8 cellular contexts compared by ENCODE assay signal in genomic region chr11:46391578-46392420, GRCh38. TPM values are rescaled to one million over a fixed set of nuclear protein-coding genes. Genes with fewer than 3 reads are reported as not detected.
DNase-seq lines count a peak whose midpoint lies in the region; ATAC-seq and TF ChIP-seq lines count a peak whose summit lies in the region.

Gene CHRM4 (minus strand): TSS chr11:46391776. CDS start chr11:46386557, 5,219 bp downstream.

- no peaks in the 10 kb centered on the region for H3K9me3 Mint-ChIP-seq in activated naive CD4-positive, alpha-beta T cell treated with anti-CD3 and anti-CD28 coated beads, Interleukin-2, amount 50 U/mL, for 72 hours
- H3K9me3 Mint-ChIP-seq in stimulated activated memory B cell treated with anti-CD40 and anti-IgM and Interleukin-4, amounts not matched to agents 10 μg/mL and 1 μg/mL and 100 μg/mL, for 72 hours: no peaks in the 10 kb centered on the region

- peak within 1 kb of the TSS; percentile 77 for H3K4me3 ChIP-seq in iPS-18c (ENCODE audit: insufficient read depth, low read depth, low read length)

- peaks cover 58% of the 10 kb centered on the region for H3K27me3 Mint-ChIP-seq in stimulated activated memory B cell treated with anti-CD40 and anti-IgM and Interleukin-4, amounts not matched to agents 10 μg/mL and 1 μg/mL and 100 μg/mL, for 72 hours

- peak; percentile 22; the same call in 1 of the 3 replicates for TF ChIP-seq CTCF in GM12872 (IDR thresholded peaks at IDR 0.05; ENCODE audit: insufficient read depth, low read depth, low read length)

- peak within 1 kb of the TSS; percentile 73 for H3K4me3 Mint-ChIP-seq in stimulated activated memory B cell treated with anti-CD40 and anti-IgM and Interleukin-4, amounts not matched to agents 10 μg/mL and 1 μg/mL and 100 μg/mL, for 72 hours

- ATAC-seq in activated naive CD4-positive, alpha-beta T cell treated with anti-CD3 and anti-CD28 coated beads, Interleukin-2, amount 50 U/mL, for 72 hours: peak; percentile 11 to 23
- no peak for ATAC-seq in stimulated activated memory B cell treated with anti-CD40 and anti-IgM and Interleukin-4, amounts not matched to agents 10 μg/mL and 1 μg/mL and 100 μg/mL, for 72 hours

- H3K4me1 Mint-ChIP-seq in stimulated activated memory B cell treated with anti-CD40 and anti-IgM and Interleukin-4, amounts not matched to agents 10 μg/mL and 1 μg/mL and 100 μg/mL, for 72 hours: peaks cover 36% of the 10 kb centered on the region

- H3K27ac Mint-ChIP-seq in activated naive CD4-positive, alpha-beta T cell treated with anti-CD3 and anti-CD28 coated beads, Interleukin-2, amount 50 U/mL, for 72 hours: no peak within 1 kb of the TSS
- H3K27ac Mint-ChIP-seq in stimulated activated memory B cell treated with anti-CD40 and anti-IgM and Interleukin-4, amounts not matched to agents 10 μg/mL and 1 μg/mL and 100 μg/mL, for 72 hours: no peak within 1 kb of the TSS

- no peaks in the 10 kb centered on the region for H3K9me3 ChIP-seq in iPS-18c (ENCODE audit: control insufficient read depth, insufficient read depth, low read length)

- DNase-seq in AG20443 (ENCODE audit: low spot score): peak; percentile 60
- peak; percentile 71 for DNase-seq in NCI-H1105 treated with DMSO at 0.1 percent for 48 hours (lab: John Stamatoyannopoulos, UW)
- DNase-seq in activated naive CD4-positive, alpha-beta T cell treated with anti-CD3 and anti-CD28 coated beads, Interleukin-2, amount 50 U/mL, for 72 hours (ENCODE audit: low spot score in 2 of 2): peak in 1 of 2 donors; percentile 57
- DNase-seq in cerebellar cortex (ENCODE audit: low spot score): no peak
- no peak for DNase-seq in activated effector memory CD4-positive, alpha-beta T cell treated with anti-CD3 and anti-CD28 coated beads, Interleukin-2, amount 50 U/mL, for 16 hours

- peaks cover 7% of the 10 kb centered on the region in 2 donors for H3K36me3 Mint-ChIP-seq in activated naive CD4-positive, alpha-beta T cell treated with anti-CD3 and anti-CD28 coated beads, Interleukin-2, amount 50 U/mL, for 72 hours
- peaks cover 11% of the 10 kb centered on the region for H3K36me3 Mint-ChIP-seq in stimulated activated memory B cell treated with anti-CD40 and anti-IgM and Interleukin-4, amounts not matched to agents 10 μg/mL and 1 μg/mL and 100 μg/mL, for 72 hours

RNA-seq across cellular contexts. Expression of gene CHRM4, which starts in this region (rescaled TPM):
- under 1 TPM in 1 of 2 donors, not detected in 1; 0.64 TPM for total RNA-seq in activated naive CD4-positive, alpha-beta T cell treated with anti-CD3 and anti-CD28 coated beads, Interleukin-2, amount 50 U/mL, for 72 hours

Comparison
In these comparisons a context has a peak if more than half of its experiments do, and no peak if none do; other contexts are left out.
1. Peak in ATAC-seq in activated naive CD4-positive, alpha-beta T cell treated with anti-CD3 and anti-CD28 coated beads, Interleukin-2, amount 50 U/mL, for 72 hours; RNA of the gene not detected or under 1 TPM.
2. DNase-seq: peak in AG20443 (single experiment) and NCI-H1105 treated with DMSO at 0.1 percent for 48 hours (single experiment); none in cerebellar cortex (single experiment) and activated effector memory CD4-positive, alpha-beta T cell treated with anti-CD3 and anti-CD28 coated beads, Interleukin-2, amount 50 U/mL, for 16 hours (single experiment).